Comparison of ENCODE assay signal across 1 cellular context in genomic region chr16:11395008-11395948, GRCh38.
TF ChIP-seq lines count a peak whose summit lies in the region.

No MANE protein-coding gene starts in this region.

TF ChIP-seq in GM23338, 12 proteins besides CTCF, POLR2A, EP300 and RAD21 (continued from another document):
- no peak for TF ChIP-seq CREB1 (CRISPR knock-in tag; IDR thresholded peaks at IDR 0.05; ENCODE audit: low read depth)
- TF ChIP-seq REST (IDR thresholded peaks at IDR 0.05; ENCODE audit: unreplicated experiment) = no peak
- TF ChIP-seq EZH2phosphoT487 (IDR thresholded peaks at IDR 0.05; ENCODE audit: unreplicated experiment) = no peak
- TF ChIP-seq ETS1 (IDR thresholded peaks at IDR 0.05) = no peak
- no peak for TF ChIP-seq NANOG (IDR thresholded peaks at IDR 0.05; ENCODE audit: borderline replicate concordance)
- no peak for TF ChIP-seq ZNF114 (CRISPR knock-in tag; IDR thresholded peaks at IDR 0.05)
- TF ChIP-seq POLR2AphosphoS5 (IDR thresholded peaks at IDR 0.05; ENCODE audit: low read depth) = no peak
- TF ChIP-seq JUNB (IDR thresholded peaks at IDR 0.05; ENCODE audit: unreplicated experiment) = no peak
TF ChIP-seq in GM23338: peak in this region for 0.
